Comparison of ENCODE assay signal across 14 cellular contexts in the genomic region with DNA sequence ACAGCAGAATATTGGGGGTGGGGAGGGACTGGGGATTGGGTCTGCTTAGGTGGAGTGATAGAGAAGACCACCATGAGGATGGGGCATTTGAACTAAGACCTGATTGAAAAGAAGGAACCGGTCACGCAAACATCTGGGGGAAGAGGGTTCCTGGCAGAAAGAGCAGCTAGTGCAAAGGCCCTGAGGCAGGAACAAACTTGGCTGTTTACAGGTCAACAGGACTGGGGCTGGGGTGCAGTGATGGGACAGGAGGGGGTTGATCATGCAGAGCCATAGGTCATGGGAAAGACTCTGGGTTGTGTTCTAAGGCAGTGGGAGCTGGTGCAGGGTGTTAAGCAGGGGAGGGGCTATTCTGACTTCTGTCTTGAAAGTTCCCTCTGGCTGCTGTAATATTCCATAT. TPM values are rescaled to one million over a fixed set of nuclear protein-coding genes. Genes with fewer than 3 reads are reported as not detected.
A peak's percentile ranks its signal among the peaks of the same experiment; 100 is the strongest.
DNase-seq lines count a peak whose midpoint lies in the region; ATAC-seq and TF ChIP-seq lines count a peak whose summit lies in the region.
"Had no signal": no experiment of that assay in that cellular context is flagged by ENCODE, and none has a peak within 500 bp of the region (broad histone marks: within the 10 kb centered on the region; RNA-seq: fewer than 3 reads in every experiment).

No MANE protein-coding gene starts in this region.

- no peak for ATAC-seq in natural killer cell treated with Interleukin-12 subunit alpha and Interleukin-12 subunit beta and Interleukin-15 and Interleukin-18, amount 100 ng/mL, for 72 hours
- ATAC-seq: left lung had no signal

- no peaks in the 10 kb centered on the region for H3K27me3 Mint-ChIP-seq in T-helper 1 cell treated with Interleukin-12 subunit alpha and Interleukin-12 subunit beta and Interleukin-4 antibody, amounts not matched to agents 30 μg/mL and 1 μg/mL, for 36 hours (ENCODE audit: low read depth)
- H3K27me3 Mint-ChIP-seq in activated naive CD8-positive, alpha-beta T cell: no peaks in the 10 kb centered on the region
- H3K27me3 Mint-ChIP-seq in natural killer cell treated with Interleukin-12 subunit alpha and Interleukin-12 subunit beta and Interleukin-15 and Interleukin-18, amount 100 ng/mL, for 72 hours: no peaks in the 10 kb centered on the region

- H3K4me1 Mint-ChIP-seq in T-helper 1 cell treated with Interleukin-12 subunit alpha and Interleukin-12 subunit beta and Interleukin-4 antibody, amounts not matched to agents 30 μg/mL and 1 μg/mL, for 36 hours (ENCODE audit: low read depth): peaks cover 30% of the 10 kb centered on the region
- H3K4me1 Mint-ChIP-seq in activated naive CD8-positive, alpha-beta T cell (ENCODE audit: low read depth): peaks cover 35% of the 10 kb centered on the region
- H3K4me1 Mint-ChIP-seq in natural killer cell treated with Interleukin-12 subunit alpha and Interleukin-12 subunit beta and Interleukin-15 and Interleukin-18, amount 100 ng/mL, for 72 hours (ENCODE audit: low read depth in 2 of 2): peaks cover 31 to 34% of the 10 kb centered on the region in 2 donors

- peak overlapping the region; percentile 55 for H3K27ac Mint-ChIP-seq in T-helper 1 cell treated with Interleukin-12 subunit alpha and Interleukin-12 subunit beta and Interleukin-4 antibody, amounts not matched to agents 30 μg/mL and 1 μg/mL, for 36 hours
- peak overlapping the region; percentile 55 for H3K27ac Mint-ChIP-seq in activated naive CD8-positive, alpha-beta T cell
- H3K27ac Mint-ChIP-seq in natural killer cell treated with Interleukin-12 subunit alpha and Interleukin-12 subunit beta and Interleukin-15 and Interleukin-18, amount 100 ng/mL, for 72 hours: peak overlapping the region; percentile 96 to 99

- TF ChIP-seq CTCF in LNCaP clone FGC (IDR thresholded peaks at IDR 0.05; ENCODE audit: control insufficient read depth, extremely low read depth, insufficient read depth): no peak

- H3K4me3 Mint-ChIP-seq in T-helper 1 cell treated with Interleukin-12 subunit alpha and Interleukin-12 subunit beta and Interleukin-4 antibody, amounts not matched to agents 30 μg/mL and 1 μg/mL, for 36 hours: peak overlapping the region; percentile 60
- peak overlapping the region; percentile 99 for H3K4me3 Mint-ChIP-seq in activated naive CD8-positive, alpha-beta T cell
- H3K4me3 Mint-ChIP-seq in natural killer cell treated with Interleukin-12 subunit alpha and Interleukin-12 subunit beta and Interleukin-15 and Interleukin-18, amount 100 ng/mL, for 72 hours: peak overlapping the region; percentile 97

- peak overlapping the region; percentile 100; the same call in 1 of the 2 replicates for H3K4me3 ChIP-seq in LNCaP clone FGC (ENCODE audit: low read depth, low read length)
- H3K4me3 ChIP-seq: skin epidermis had no signal

- peaks cover 25% of the 10 kb centered on the region for H3K36me3 Mint-ChIP-seq in T-helper 1 cell treated with Interleukin-12 subunit alpha and Interleukin-12 subunit beta and Interleukin-4 antibody, amounts not matched to agents 30 μg/mL and 1 μg/mL, for 36 hours (ENCODE audit: low read depth)
- peaks cover 5% of the 10 kb centered on the region for H3K36me3 Mint-ChIP-seq in activated naive CD8-positive, alpha-beta T cell
- H3K36me3 Mint-ChIP-seq in natural killer cell treated with Interleukin-12 subunit alpha and Interleukin-12 subunit beta and Interleukin-15 and Interleukin-18, amount 100 ng/mL, for 72 hours: peaks cover 6% of the 10 kb centered on the region

- no peaks in the 10 kb centered on the region for H3K9me3 Mint-ChIP-seq in T-helper 1 cell treated with Interleukin-12 subunit alpha and Interleukin-12 subunit beta and Interleukin-4 antibody, amounts not matched to agents 30 μg/mL and 1 μg/mL, for 36 hours
- no peaks in the 10 kb centered on the region for H3K9me3 Mint-ChIP-seq in activated naive CD8-positive, alpha-beta T cell (ENCODE audit: low read depth)
- H3K9me3 Mint-ChIP-seq in natural killer cell treated with Interleukin-12 subunit alpha and Interleukin-12 subunit beta and Interleukin-15 and Interleukin-18, amount 100 ng/mL, for 72 hours: no peaks in the 10 kb centered on the region

- no peak for DNase-seq in T-helper 1 cell
- DNase-seq in LNCaP clone FGC (ENCODE audit: low read depth): no peak
- DNase-seq in natural killer cell treated with Interleukin-12 subunit alpha and Interleukin-12 subunit beta and Interleukin-15 and Interleukin-18, amount 100 ng/mL, for 72 hours (ENCODE audit: low spot score): no peak
- no peak for DNase-seq in NCI-H1092 treated with DMSO at 0.1 percent for 48 hours (lab: John Stamatoyannopoulos, UW)
- no peak for DNase-seq in NCI-H226
- DNase-seq in activated effector memory CD4-positive, alpha-beta T cell treated with anti-CD3 and anti-CD28 coated beads, Interleukin-2, amount 50 U/mL, for 16 hours: no peak
- DNase-seq: 8988T; activated CD4-positive, alpha-beta T cell treated with anti-CD3 and anti-CD28 coated beads, Interleukin-2, amount 50 U/mL, for 1 hour; amniotic stem cell; hippocampal formation; left lung had no signal

RNA-seq across cellular contexts. Expression of a gene that starts 1.9 kb away (rescaled TPM):
- 10 to 100 TPM; 49.9 to 84.3 TPM for total RNA-seq in natural killer cell treated with Interleukin-12 subunit alpha and Interleukin-12 subunit beta and Interleukin-15 and Interleukin-18, amount 100 ng/mL, for 72 hours

RNA-seq across cellular contexts. Expression of a gene that starts 18.9 kb away (rescaled TPM):
- total RNA-seq in natural killer cell treated with Interleukin-12 subunit alpha and Interleukin-12 subunit beta and Interleukin-15 and Interleukin-18, amount 100 ng/mL, for 72 hours: 1 to 10 TPM; 1.0 to 2.0 TPM

RNA-seq across cellular contexts. Expression of a gene that starts 50.4 kb away (rescaled TPM):
- total RNA-seq in natural killer cell treated with Interleukin-12 subunit alpha and Interleukin-12 subunit beta and Interleukin-15 and Interleukin-18, amount 100 ng/mL, for 72 hours: 1 to 10 TPM; 7.5 to 9.0 TPM

RNA-seq across cellular contexts. Expression of a gene that starts 50.6 kb away (rescaled TPM):
- 10 to 100 TPM; 40.1 to 52.1 TPM for total RNA-seq in natural killer cell treated with Interleukin-12 subunit alpha and Interleukin-12 subunit beta and Interleukin-15 and Interleukin-18, amount 100 ng/mL, for 72 hours
